19 cellular contexts compared by ENCODE assay signal in the genomic region with DNA sequence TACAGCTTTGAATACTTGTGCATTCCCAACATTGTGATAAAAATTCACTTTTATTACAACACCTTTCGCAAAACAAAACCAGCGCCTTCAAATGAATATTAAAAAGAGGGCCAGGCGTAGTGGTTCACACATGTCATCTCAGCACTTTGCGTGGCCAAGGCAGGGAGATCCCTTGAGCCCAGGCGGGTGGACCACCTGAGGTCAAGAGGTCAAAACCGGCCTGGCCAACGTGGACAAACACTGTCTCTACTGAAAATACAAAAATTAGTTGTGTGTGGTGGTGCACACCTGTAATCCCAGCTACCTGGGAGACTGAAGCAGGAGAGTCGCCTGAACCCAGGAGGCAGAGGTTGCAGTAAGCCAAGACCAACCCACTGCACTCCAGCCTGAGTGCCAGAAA. TPM values are rescaled to one million over a fixed set of nuclear protein-coding genes. Genes with fewer than 3 reads are reported as not detected.
"Had no signal": no experiment of that assay in that cellular context is flagged by ENCODE, and none has a peak within 500 bp of the region (broad histone marks: within the 10 kb centered on the region; RNA-seq: fewer than 3 reads in every experiment).

No MANE protein-coding gene starts in this region.

- H3K27me3 Mint-ChIP-seq: naive thymus-derived CD8-positive, alpha-beta T cell had no signal

- ATAC-seq: activated T-cell treated with anti-CD3 and anti-CD28 coated beads, Interleukin-2, amount 50 U/mL, for 4 hours; left lung; naive thymus-derived CD8-positive, alpha-beta T cell; upper lobe of right lung had no signal

- DNase-seq: activated CD4-positive, alpha-beta T cell treated with anti-CD3 and anti-CD28 coated beads for 1 hour; activated CD8-positive, alpha-beta memory T cell treated with anti-CD3 and anti-CD28 coated beads, Interleukin-2, amount 50 U/mL, for 4 hours; activated naive CD4-positive, alpha-beta T cell treated with Interleukin-2 at 50 U/mL for 16 hours; activated T-cell treated with anti-CD3 and anti-CD28 coated beads, Interleukin-2, amount 50 U/mL, for 4 hours; foreskin keratinocyte; glutamatergic neuron; kidney glomerular epithelial cell; left lung; naive thymus-derived CD8-positive, alpha-beta T cell; stimulated activated CD4-positive, alpha-beta T cell treated with anti-CD3 and anti-CD28 coated beads, Interleukin-4, amount 100 ng/mL, for 24 hours; stimulated activated naive CD4-positive, alpha-beta T cell treated with Interleukin-2 at 50 U/mL for 16 hours; upper lobe of right lung had no signal

- H3K4me3 Mint-ChIP-seq: activated T-cell treated with anti-CD3 and anti-CD28 coated beads, Interleukin-2, amount 50 U/mL, for 4 hours; brain; T-helper 2 cell treated with Interferon-gamma antibody and Interleukin-4, amounts not matched to agents 5 μg/mL and 100 μg/mL, for 36 hours had no signal

- H3K9me3 Mint-ChIP-seq: activated T-cell treated with anti-CD3 and anti-CD28 coated beads, Interleukin-2, amount 50 U/mL, for 4 hours; brain; naive thymus-derived CD8-positive, alpha-beta T cell; T-helper 2 cell treated with Interferon-gamma antibody and Interleukin-4, amounts not matched to agents 5 μg/mL and 100 μg/mL, for 36 hours had no signal

RNA-seq across cellular contexts. Expression of a gene that starts 53.4 kb away (rescaled TPM):
- total RNA-seq: cardiac septum; chondrocyte; foreskin keratinocyte; naive thymus-derived CD8-positive, alpha-beta T cell; osteocyte; thoracic aorta had no signal
- polyA plus RNA-seq: foreskin keratinocyte, hepatocyte had no signal
